Comparison of ENCODE assay signal across 8 cellular contexts in the genomic region with DNA sequence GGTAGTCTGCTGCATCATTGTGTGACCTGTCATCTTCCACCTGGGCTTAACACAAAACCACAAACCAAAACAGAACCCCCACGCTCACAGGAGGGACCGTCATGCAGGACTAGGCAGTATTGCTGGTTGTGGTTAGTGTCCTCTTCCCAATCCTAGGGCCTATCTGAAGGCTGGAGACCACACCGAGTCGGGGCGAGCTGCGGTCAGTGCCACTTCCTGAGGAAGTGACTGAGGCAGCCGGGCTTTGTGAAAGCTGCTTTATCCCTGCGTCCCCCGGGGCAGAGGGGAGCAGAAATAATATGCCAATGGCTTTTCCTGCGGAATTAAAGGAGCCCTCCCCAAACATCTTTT. TPM values are rescaled to one million over a fixed set of nuclear protein-coding genes. Genes with fewer than 3 reads are reported as not detected.
A peak's percentile ranks its signal among the peaks of the same experiment; 100 is the strongest.
DNase-seq lines count a peak whose midpoint lies in the region; ATAC-seq and TF ChIP-seq lines count a peak whose summit lies in the region.

No MANE protein-coding gene starts in this region.

- H3K4me3 ChIP-seq in DOHH2 (ENCODE audit: low read length): peak overlapping the region; percentile 55
- peak overlapping the region; percentile 22 for H3K4me3 ChIP-seq in OCI-LY3 (ENCODE audit: low read length)
- H3K4me3 ChIP-seq in mucosa of rectum (ENCODE audit: low read length in 2 of 2): peak overlapping the region in 1 of 2 donors; percentile 47

- H3K4me2 ChIP-seq in DOHH2 (ENCODE audit: low read length) (peak overlapping the region; percentile 72), OCI-LY3 (ENCODE audit: low read length) (peak overlapping the region; percentile 51)

- ATAC-seq in HG03135 (IDR thresholded peaks at IDR 0.05; ENCODE audit: unreplicated experiment): no peak

- peak overlapping the region; percentile 66 for H3K27ac ChIP-seq in DOHH2 (ENCODE audit: low read depth, low read length)
- H3K27ac ChIP-seq in OCI-LY3 (ENCODE audit: low read length): peak overlapping the region; percentile 39
- peak overlapping the region; percentile 6 to 62 for H3K27ac ChIP-seq in mucosa of rectum (ENCODE audit: low read depth in 2 of 2, low read length in 2 of 2)

- no peak for TF ChIP-seq CTCF in DOHH2 (IDR thresholded peaks at IDR 0.05; ENCODE audit: low read depth, low read length, poor library complexity, severe bottlenecking)
- TF ChIP-seq CTCF in OCI-LY3 (IDR thresholded peaks at IDR 0.05; ENCODE audit: low read depth, low read length): no peak

- H3K9me2 ChIP-seq in DOHH2 (replicated peaks; ENCODE audit: control insufficient read depth, low read length): no peaks in the 10 kb centered on the region

- H2AFZ ChIP-seq in OCI-LY3 (ENCODE audit: low read depth, low read length): no peak overlapping the region

- H3K4me1 ChIP-seq in DOHH2 (ENCODE audit: control insufficient read depth, low read length) (peaks cover 58% of the 10 kb centered on the region), OCI-LY3 (ENCODE audit: low read length) (peaks cover 16% of the 10 kb centered on the region), mucosa of rectum (ENCODE audit: control insufficient read depth in 2 of 2, insufficient read depth in 2 of 2, low read length in 2 of 2) (peaks cover 0 to 5% of the 10 kb centered on the region in 2 donors)

- peaks cover 55% of the 10 kb centered on the region for H3K79me2 ChIP-seq in DOHH2 (ENCODE audit: control insufficient read depth, low read length)
- peaks cover 33% of the 10 kb centered on the region for H3K79me2 ChIP-seq in OCI-LY3 (ENCODE audit: low read length)

- DNase-seq in H4 (ENCODE audit: low spot score): peak; percentile 97
- peak; percentile 50 to 89 for DNase-seq in dermis microvascular lymphatic vessel endothelial cell (ENCODE audit: low read depth in 2 of 2)
- no peak for DNase-seq in DMS53 treated with DMSO at 0.1 percent for 48 hours (lab: John Stamatoyannopoulos, UW; ENCODE audit: unreplicated experiment)
- DNase-seq in NCI-H1105 (lab: John Stamatoyannopoulos, UW): no peak

- H3K9me3 ChIP-seq in DOHH2 (ENCODE audit: control insufficient read depth, insufficient read depth, low read length): no peaks in the 10 kb centered on the region
- H3K9me3 ChIP-seq in OCI-LY3 (ENCODE audit: insufficient read depth, low read length): no peaks in the 10 kb centered on the region
- H3K9me3 ChIP-seq in mucosa of rectum (ENCODE audit: control insufficient read depth in 2 of 2, low read length in 2 of 2): no peaks in the 10 kb centered on the region

- peak overlapping the region; percentile 7; the same call in 1 of the 2 replicates for H3K9ac ChIP-seq in OCI-LY3 (ENCODE audit: low read length)
- H3K9ac ChIP-seq in mucosa of rectum (ENCODE audit: low read depth in 1 of 2, low read length in 2 of 2): no peak overlapping the region

- H3F3A ChIP-seq in DOHH2 (ENCODE audit: control insufficient read depth, insufficient read depth): peaks cover 27% of the 10 kb centered on the region

- H4K20me1 ChIP-seq in DOHH2 (ENCODE audit: control insufficient read depth, insufficient read depth, low read depth, low read length) (no peaks in the 10 kb centered on the region), OCI-LY3 (ENCODE audit: insufficient read depth, low read length) (peaks cover 6% of the 10 kb centered on the region; the same call in 1 of the 2 replicates)

- no peaks in the 10 kb centered on the region for H3K27me3 ChIP-seq in DOHH2 (ENCODE audit: control insufficient read depth, low read length)
- no peaks in the 10 kb centered on the region for H3K27me3 ChIP-seq in OCI-LY3 (ENCODE audit: low read depth, low read length)
- H3K27me3 ChIP-seq in mucosa of rectum (ENCODE audit: control insufficient read depth in 2 of 2, insufficient read depth in 2 of 2, low read length in 2 of 2): no peaks in the 10 kb centered on the region

- H3K36me3 ChIP-seq in DOHH2 (ENCODE audit: control insufficient read depth, low read length): peaks cover 51% of the 10 kb centered on the region
- peaks cover 42% of the 10 kb centered on the region for H3K36me3 ChIP-seq in OCI-LY3 (replicated peaks; ENCODE audit: low read depth, low read length)
- H3K36me3 ChIP-seq in mucosa of rectum (ENCODE audit: control insufficient read depth in 2 of 2, insufficient read depth in 2 of 2, low read length in 2 of 2): no peaks in the 10 kb centered on the region

RNA-seq across cellular contexts. Expression of gene ZNF532, which starts 22.9 kb away (rescaled TPM):
- total RNA-seq in H4 (2014; rRNA removed; shearing (Covaris generic)): 57.8 and 75.1 TPM in 2 replicates
- 33.1 and 45.0 TPM in 2 replicates for total RNA-seq in dermis microvascular lymphatic vessel endothelial cell

Comparison
In these comparisons a context has a peak if more than half of its experiments do, and no peak if none do; other contexts are left out.
1. DNase-seq: peak in H4 (single experiment) and dermis microvascular lymphatic vessel endothelial cell (2 of 2); none in DMS53 treated with DMSO at 0.1 percent for 48 hours (single experiment) and NCI-H1105 (single experiment).
2. Peak in every context shown above with its lines, with median percentiles within 50 percentile points of each other: H3K27ac ChIP-seq.